In genomic region chr16:27326738-27327585, GRCh38 we compare ENCODE assay signal across 9 cellular contexts. TPM values are rescaled to one million over a fixed set of nuclear protein-coding genes. Genes with fewer than 3 reads are reported as not detected.
DNase-seq lines count a peak whose midpoint lies in the region; ATAC-seq and TF ChIP-seq lines count a peak whose summit lies in the region.
"Had no signal": no experiment of that assay in that cellular context is flagged by ENCODE, and none has a peak within 500 bp of the region (broad histone marks: within the 10 kb centered on the region; RNA-seq: fewer than 3 reads in every experiment).

No MANE protein-coding gene starts in this region.

- H3K36me3 ChIP-seq in gastroesophageal sphincter: peaks cover 0 to 5% of the 10 kb centered on the region in 2 donors

- H3K4me1 ChIP-seq in gastroesophageal sphincter: peaks cover 5 to 100% (median 64%) of the 10 kb centered on the region in 3 donors

- WGBS in gastroesophageal sphincter (ENCODE audit: low coverage in 1 of 2), 2 donors: 0 to 5% methylated on average over 3 to 7 of the region's 19 CpGs

- peak in 1 of 2 donors; percentile 51 for TF ChIP-seq POLR2A in gastroesophageal sphincter (IDR thresholded peaks at IDR 0.05)

- peak in 2 of 4 experiments; percentile 50 to 54 for TF ChIP-seq CTCF in gastroesophageal sphincter (IDR thresholded peaks at IDR 0.05)
- TF ChIP-seq CTCF in omental fat pad (IDR thresholded peaks at IDR 0.05): no peak

- TF ChIP-seq EP300 in gastroesophageal sphincter (IDR thresholded peaks at IDR 0.05): no peak

- peak; percentile 41 for DNase-seq in NK-92 treated with Interleukin-12 subunit alpha and Interleukin-12 subunit beta, amount 100 ng/mL, for 24 hours (lab: John Stamatoyannopoulos, UW)
- DNase-seq in NK-92 (lab: John Stamatoyannopoulos, UW; ENCODE audit: unreplicated experiment) (no peak), NCI-H82 treated with DMSO at 0.1 percent for 48 hours (lab: John Stamatoyannopoulos, UW; ENCODE audit: unreplicated experiment) (peak; percentile 19), omental fat pad (ENCODE audit: low spot score) (peak; percentile 74), COR-L47 (lab: John Stamatoyannopoulos, UW) (no peak), RPMI8226 (no peak)
- peak; percentile 22 for DNase-seq in activated naive CD4-positive, alpha-beta T cell treated with Interleukin-2 at 50 U/mL for 16 hours

- H3K4me3 ChIP-seq in gastroesophageal sphincter: peak overlapping the region in 1 of 2 donors; percentile 24

- H3K9me3 ChIP-seq in gastroesophageal sphincter: no peaks in the 10 kb centered on the region

- peak overlapping the region; percentile 94 to 99 (median 98) for H3K27ac ChIP-seq in gastroesophageal sphincter
- H3K27ac ChIP-seq: C4-2B had no signal

- no peaks in the 10 kb centered on the region for H3K27me3 ChIP-seq in gastroesophageal sphincter

- ATAC-seq in gastroesophageal sphincter (peak; percentile 88), omental fat pad (ENCODE audit: low FRiP score) (peak; percentile 78)

RNA-seq across cellular contexts. Expression of gene IL4R, which starts 13.2 kb away (rescaled TPM):
- total RNA-seq in gastroesophageal sphincter: 100 to 1,000 TPM in 2 of 4 donors, 10 to 100 TPM in 2; 72.3 to 212 (median 110) TPM
- 100 to 1,000 TPM in 1 of 4 donors, 10 to 100 TPM in 3; 36.9 to 162 (median 47.3) TPM for total RNA-seq in omental fat pad

RNA-seq across cellular contexts. Expression of gene NSMCE1, which starts 58.4 kb away (rescaled TPM):
- total RNA-seq in gastroesophageal sphincter (10 to 100 TPM; 48.4 to 66.0 (median 63.3) TPM), omental fat pad (10 to 100 TPM; 30.3 to 53.0 (median 43.9) TPM)

Comparison
In these comparisons a context has a peak if more than half of its experiments do, and no peak if none do; other contexts are left out.
1. DNase-seq: peak in NK-92 treated with Interleukin-12 subunit alpha and Interleukin-12 subunit beta, amount 100 ng/mL, for 24 hours (single experiment), NCI-H82 treated with DMSO at 0.1 percent for 48 hours (single experiment), activated naive CD4-positive, alpha-beta T cell treated with Interleukin-2 at 50 U/mL for 16 hours (single experiment) and omental fat pad (single experiment); none in NK-92 (single experiment), COR-L47 (single experiment) and RPMI8226 (single experiment).